ENCODE assay signal across 1 cellular context in genomic region chr11:57552479-57552878, GRCh38.
TF ChIP-seq lines count a peak whose summit lies in the region.

No MANE protein-coding gene starts in this region.

TF ChIP-seq in HepG2, 621 proteins besides CTCF, POLR2A, EP300 and RAD21 (continued from another document):
- TF ChIP-seq SNAPC4 (CRISPR knock-in tag; IDR thresholded peaks at IDR 0.05), result no peak
- peak; percentile 44; the same call in 1 of the 2 replicates for TF ChIP-seq NR2F2 (IDR thresholded peaks at IDR 0.05; ENCODE audit: borderline replicate concordance, low read depth)
- peak; percentile 38 for TF ChIP-seq BCL6 (CRISPR knock-in tag; IDR thresholded peaks at IDR 0.05)
- TF ChIP-seq REXO4 (CRISPR knock-in tag; IDR thresholded peaks at IDR 0.05; ENCODE audit: borderline replicate concordance), result no peak
- TF ChIP-seq ARNTL (CRISPR knock-in tag; IDR thresholded peaks at IDR 0.05), result no peak
- no peak for TF ChIP-seq SOX6 (IDR thresholded peaks at IDR 0.05)
- TF ChIP-seq SOX6 (CRISPR knock-in tag; IDR thresholded peaks at IDR 0.05), result peak; percentile 23; the same call in 1 of the 2 replicates
- no peak for TF ChIP-seq MEIS2 (CRISPR knock-in tag; IDR thresholded peaks at IDR 0.05)
- TF ChIP-seq YEATS4 (CRISPR knock-in tag; IDR thresholded peaks at IDR 0.05; ENCODE audit: borderline replicate concordance), result no peak
- TF ChIP-seq PPARG (CRISPR knock-in tag; conservative IDR thresholded peaks at IDR 0.05), result peak; percentile 70
- TF ChIP-seq AGO1 (IDR thresholded peaks at IDR 0.05; ENCODE audit: low read depth, low read length, poor library complexity, severe bottlenecking), result no peak
- no peak for TF ChIP-seq SUZ12 (IDR thresholded peaks at IDR 0.05; ENCODE audit: low read depth, low read length)
- TF ChIP-seq ISL2 (CRISPR knock-in tag; IDR thresholded peaks at IDR 0.05), result peak; percentile 50; the same call in 1 of the 2 replicates
- TF ChIP-seq GLI4 (CRISPR knock-in tag; IDR thresholded peaks at IDR 0.05; ENCODE audit: borderline replicate concordance), result no peak
- TF ChIP-seq ZKSCAN1 (IDR thresholded peaks at IDR 0.05; ENCODE audit: low read length), result no peak
- TF ChIP-seq JUNB (CRISPR knock-in tag; IDR thresholded peaks at IDR 0.05; ENCODE audit: borderline replicate concordance), result peak; percentile 1; the same call in 1 of the 2 replicates
- no peak for TF ChIP-seq RCOR2 (CRISPR knock-in tag; IDR thresholded peaks at IDR 0.05)
- TF ChIP-seq ZNF12 (CRISPR knock-in tag; IDR thresholded peaks at IDR 0.05), result no peak
